In the genomic region with DNA sequence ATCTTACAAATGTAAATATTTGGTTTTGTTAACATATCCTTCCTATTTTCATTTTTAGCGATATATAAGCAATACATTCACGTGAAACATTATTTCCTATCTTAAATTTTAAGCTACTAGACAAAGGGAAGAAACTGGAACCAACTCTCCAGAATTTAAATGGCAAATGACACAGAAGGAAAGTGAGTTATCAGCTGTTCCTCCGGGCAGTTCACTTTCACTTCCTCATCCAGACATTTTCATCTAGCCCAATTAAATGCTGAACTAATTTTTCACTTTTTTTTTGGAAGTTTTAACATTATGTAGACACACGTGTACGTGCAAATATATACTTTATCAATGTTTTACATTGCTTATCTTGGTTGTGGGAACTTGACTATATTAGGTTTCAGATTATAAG, we compare ENCODE assay signal across 14 cellular contexts. TPM values are rescaled to one million over a fixed set of nuclear protein-coding genes. Genes with fewer than 3 reads are reported as not detected.
DNase-seq lines count a peak whose midpoint lies in the region; ATAC-seq and TF ChIP-seq lines count a peak whose summit lies in the region.
"Had no signal": no experiment of that assay in that cellular context is flagged by ENCODE, and none has a peak within 500 bp of the region (broad histone marks: within the 10 kb centered on the region; RNA-seq: fewer than 3 reads in every experiment).

No MANE protein-coding gene starts in this region.

- H3K4me1 ChIP-seq in BLaER1 treated with 17β-estradiol and CSF1 and Interleukin-3, amounts not matched to agents 10 nM and 100 nM: peaks cover 0 to 68% (median 7%) of the 10 kb centered on the region in 10 experiments; a peak in 11 of 20 replicates
- H3K4me1 ChIP-seq: foreskin keratinocyte had no signal

- H3K4me3 Mint-ChIP-seq in osteocyte (ENCODE audit: unreplicated experiment): no peak overlapping the region
- H3K4me3 Mint-ChIP-seq: stimulated activated effector memory CD8-positive, alpha-beta T cell treated with anti-CD3 and anti-CD28 coated beads, Interleukin-12 subunit alpha, Interleukin-12 subunit beta, amount 100 ng/mL, for 72 hours; T-helper 17 cell had no signal

- H3K9me3 ChIP-seq in BLaER1 treated with 17β-estradiol and CSF1 and Interleukin-3, amounts not matched to agents 10 nM and 100 nM (replicated peaks in 1 of 11): no peaks in the 10 kb centered on the region

- no peaks in the 10 kb centered on the region for H3K36me3 ChIP-seq in BLaER1 treated with 17β-estradiol and CSF1 and Interleukin-3, amounts not matched to agents 10 nM and 100 nM

- H3K27ac ChIP-seq in BLaER1 treated with 17β-estradiol and CSF1 and Interleukin-3, amounts not matched to agents 10 nM and 100 nM: peak overlapping the region in 2 of 11 experiments; percentile 46 to 49; a peak in 5 of 22 replicates
- H3K27ac ChIP-seq: foreskin keratinocyte had no signal

- peak overlapping the region in 1 of 10 experiments; percentile 22; a peak in 1 of 20 replicates for H3K4me3 ChIP-seq in BLaER1 treated with 17β-estradiol and CSF1 and Interleukin-3, amounts not matched to agents 10 nM and 100 nM
- no peak overlapping the region for H3K4me3 ChIP-seq in NB4 (ENCODE audit: low read depth, low read length)

- peak overlapping the region in 7 of 11 experiments; percentile 9 to 72 (median 49); a peak in 10 of 22 replicates for H3K4me2 ChIP-seq in BLaER1 treated with 17β-estradiol and CSF1 and Interleukin-3, amounts not matched to agents 10 nM and 100 nM

- DNase-seq in NB4 (ENCODE audit: low read depth) (peak; percentile 25), osteocyte (ENCODE audit: extremely low spot score, unreplicated experiment) (no peak), NCI-H2171 (lab: John Stamatoyannopoulos, UW) (no peak)
- DNase-seq in stimulated activated CD4-positive, alpha-beta T cell treated with anti-CD3 and anti-CD28 coated beads, Interleukin-4, amount 100 ng/mL, for 1 hour: no peak
- DNase-seq in activated T-cell treated with anti-CD3 and anti-CD28 coated beads, Interleukin-2, amount 50 U/mL, for 1 hour: no peak
- DNase-seq: activated T-cell treated with anti-CD3 and anti-CD28 coated beads for 4 hours, caudate nucleus, foreskin keratinocyte, mesendoderm, T-helper 17 cell had no signal

- H4K20me1 ChIP-seq in BLaER1 treated with 17β-estradiol and CSF1 and Interleukin-3, amounts not matched to agents 10 nM and 100 nM: no peaks in the 10 kb centered on the region

- TF ChIP-seq CTCF in NB4 (IDR thresholded peaks at IDR 0.05; ENCODE audit: low read depth, low read length) (no peak), osteocyte (IDR thresholded peaks at IDR 0.05) (no peak)

- ATAC-seq in GM19372 (IDR thresholded peaks at IDR 0.05; ENCODE audit: low read depth, unreplicated experiment): peak; percentile 72
- ATAC-seq in HG02938 (IDR thresholded peaks at IDR 0.05; ENCODE audit: unreplicated experiment): peak; percentile 80
- ATAC-seq: foreskin keratinocyte; stimulated activated effector memory CD8-positive, alpha-beta T cell treated with anti-CD3 and anti-CD28 coated beads, Interleukin-12 subunit alpha, Interleukin-12 subunit beta, amount 100 ng/mL, for 72 hours; T-helper 17 cell had no signal

- H3K9me3 Mint-ChIP-seq in osteocyte (ENCODE audit: unreplicated experiment): no peaks in the 10 kb centered on the region
- H3K9me3 Mint-ChIP-seq: stimulated activated effector memory CD8-positive, alpha-beta T cell treated with anti-CD3 and anti-CD28 coated beads, Interleukin-12 subunit alpha, Interleukin-12 subunit beta, amount 100 ng/mL, for 72 hours had no signal

- no peaks in the 10 kb centered on the region for H3K4me1 Mint-ChIP-seq in osteocyte (ENCODE audit: unreplicated experiment)
- H3K4me1 Mint-ChIP-seq: stimulated activated effector memory CD8-positive, alpha-beta T cell treated with anti-CD3 and anti-CD28 coated beads, Interleukin-12 subunit alpha, Interleukin-12 subunit beta, amount 100 ng/mL, for 72 hours had no signal

- peaks cover 30% of the 10 kb centered on the region for H3K27me3 Mint-ChIP-seq in osteocyte (ENCODE audit: unreplicated experiment)

- no peak overlapping the region for H3K9ac ChIP-seq in BLaER1 treated with 17β-estradiol and CSF1 and Interleukin-3, amounts not matched to agents 10 nM and 100 nM

- no peak for TF ChIP-seq POLR2A in NB4 (IDR thresholded peaks at IDR 0.05; ENCODE audit: extremely low read depth, insufficient read length)

- no peaks in the 10 kb centered on the region for H3K27me3 ChIP-seq in BLaER1 treated with 17β-estradiol and CSF1 and Interleukin-3, amounts not matched to agents 10 nM and 100 nM

- no peaks in the 10 kb centered on the region for H3K36me3 Mint-ChIP-seq in osteocyte (ENCODE audit: unreplicated experiment)
- H3K36me3 Mint-ChIP-seq: stimulated activated effector memory CD8-positive, alpha-beta T cell treated with anti-CD3 and anti-CD28 coated beads, Interleukin-12 subunit alpha, Interleukin-12 subunit beta, amount 100 ng/mL, for 72 hours had no signal

- no peak overlapping the region for H3K27ac Mint-ChIP-seq in osteocyte (ENCODE audit: unreplicated experiment)
- H3K27ac Mint-ChIP-seq: stimulated activated effector memory CD8-positive, alpha-beta T cell treated with anti-CD3 and anti-CD28 coated beads, Interleukin-12 subunit alpha, Interleukin-12 subunit beta, amount 100 ng/mL, for 72 hours; T-helper 17 cell had no signal

RNA-seq across cellular contexts. Expression of gene MORC1, which starts 58.6 kb away (rescaled TPM):
- total RNA-seq in osteocyte: not detected in 2 replicates
- total RNA-seq: foreskin keratinocyte had no signal
